8 cellular contexts compared by ENCODE assay signal in the genomic region with DNA sequence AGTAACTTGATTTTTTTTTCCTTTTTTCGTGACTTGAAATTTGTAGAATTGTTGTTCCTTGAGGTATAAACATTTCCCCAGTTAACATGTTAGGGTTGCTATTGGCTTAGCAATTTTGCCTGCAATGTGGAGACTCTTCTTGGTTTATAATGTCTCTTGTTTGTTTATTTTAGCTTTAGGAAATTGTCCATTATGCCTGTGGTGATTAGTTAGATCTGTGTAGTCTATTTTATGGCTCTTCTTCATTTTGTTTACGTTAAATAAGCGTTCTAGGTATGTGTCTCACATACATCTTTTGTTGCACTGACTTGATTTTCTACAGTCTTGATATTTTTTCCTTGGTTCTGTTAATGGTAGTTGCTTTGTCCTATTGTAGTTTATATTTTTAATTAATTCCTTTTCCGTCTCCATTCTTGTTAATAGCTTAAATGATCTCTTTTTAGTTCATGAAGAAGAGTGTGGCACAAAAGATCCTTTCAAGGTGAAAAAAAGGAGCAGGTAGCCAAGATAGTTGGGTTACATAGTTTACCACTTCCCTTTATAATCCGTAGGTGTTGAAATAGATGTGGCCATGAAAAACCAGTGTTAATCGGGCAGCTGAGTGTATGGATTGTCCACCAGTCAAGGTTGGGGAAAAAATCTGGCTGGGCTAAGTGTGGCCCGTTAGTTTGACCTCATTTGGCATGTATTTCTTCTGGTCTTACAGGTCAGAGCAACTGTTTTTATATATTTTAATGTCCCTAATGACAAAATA. TPM values are rescaled to one million over a fixed set of nuclear protein-coding genes. Genes with fewer than 3 reads are reported as not detected.
DNase-seq lines count a peak whose midpoint lies in the region; ATAC-seq, FAIRE-seq and TF ChIP-seq lines count a peak whose summit lies in the region.

No MANE protein-coding gene starts in this region.

- H3K9me3 ChIP-seq in HUES48 (ENCODE audit: control insufficient read depth, insufficient read depth, low read length) = no peaks in the 10 kb centered on the region
- no peaks in the 10 kb centered on the region for H3K9me3 ChIP-seq in ascending aorta
- H3K9me3 ChIP-seq in mucosa of stomach (ENCODE audit: control insufficient read depth, low read length) = no peaks in the 10 kb centered on the region

- no peak for ATAC-seq in HG03139 (IDR thresholded peaks at IDR 0.05; ENCODE audit: unreplicated experiment)

- H3K4me1 ChIP-seq in HUES48 (ENCODE audit: control insufficient read depth, insufficient read depth, low read length) (peaks cover 53% of the 10 kb centered on the region), ascending aorta (peaks cover 24 to 83% of the 10 kb centered on the region in 2 donors), mucosa of stomach (ENCODE audit: control insufficient read depth, insufficient read depth, low read length) (peaks cover 49% of the 10 kb centered on the region)

- intact Hi-C loops in CD14-positive monocyte (cut with micrococcal nuclease) (loop anchor here in 1 of 2 donors (10.0 kb wide), 1 partner anchor 175 kb away; no protein-coding TSS in a partner anchor), ascending aorta (cut with DNase I) (loop anchor here (1.0 to 5.0 kb wide), 2 partner anchors 12 to 48 kb away; partner anchors contain the start of genes IQGAP1 and ZNF774)

- H3K36me3 Mint-ChIP-seq in CD14-positive monocyte = peaks cover 28 to 53% of the 10 kb centered on the region in 2 donors

- no peak for TF ChIP-seq CTCF in CD14-positive monocyte (IDR thresholded peaks at IDR 0.05)
- TF ChIP-seq CTCF in ascending aorta (IDR thresholded peaks at IDR 0.05) = no peak

- peaks cover 0 to 2% (median 0%) of the 10 kb centered on the region in 3 donors for H3K27me3 Mint-ChIP-seq in CD14-positive monocyte (ENCODE audit: low read depth in 3 of 3)

- peak overlapping the region; percentile 13; the same call in 1 of the 2 replicates for H3K4me3 ChIP-seq in HUES48 (ENCODE audit: low read depth, low read length)
- peak overlapping the region; percentile 19 to 36 for H3K4me3 ChIP-seq in ascending aorta
- peak overlapping the region; percentile 21 for H3K4me3 ChIP-seq in mucosa of stomach (ENCODE audit: low read length)

- no peak for FAIRE-seq in urothelium cell line (lab: Jason Lieb, UNC)
- no peak for FAIRE-seq in RCC 7860 (lab: Jason Lieb, UNC)

- 0 out of 2 replicates have a peak overlapping the region, but pooled peaks have one; percentile 2 for H3K9ac ChIP-seq in HUES48 (ENCODE audit: low read depth, low read length)
- H3K9ac ChIP-seq in mucosa of stomach (ENCODE audit: low read length) = peak overlapping the region; percentile 59

- H3K27me3 ChIP-seq in HUES48 (ENCODE audit: control insufficient read depth, insufficient read depth, low read length) = no peaks in the 10 kb centered on the region
- no peaks in the 10 kb centered on the region for H3K27me3 ChIP-seq in ascending aorta
- no peaks in the 10 kb centered on the region for H3K27me3 ChIP-seq in mucosa of stomach (ENCODE audit: control insufficient read depth, insufficient read depth, low read length)

- peak overlapping the region; percentile 82 for H3K27ac ChIP-seq in HUES48 (ENCODE audit: low read depth, low read length)
- H3K27ac ChIP-seq in ascending aorta = peak overlapping the region; percentile 89 to 91

- peak overlapping the region; percentile 99 to 100 (median 99) for H3K27ac Mint-ChIP-seq in CD14-positive monocyte

- H3K9me3 Mint-ChIP-seq in CD14-positive monocyte = no peaks in the 10 kb centered on the region

- H3K4me3 Mint-ChIP-seq in CD14-positive monocyte = peak overlapping the region; percentile 66 to 86

- DNase-seq in CD14-positive monocyte (ENCODE audit: low spot score) (no peak), ascending aorta (ENCODE audit: low spot score in 2 of 2) (no peak), urothelium cell line (ENCODE audit: low spot score) (no peak), RCC 7860 (ENCODE audit: low spot score) (no peak), RPMI8226 (no peak)

- H3K36me3 ChIP-seq in HUES48 (ENCODE audit: control insufficient read depth, insufficient read depth, low read length) = no peaks in the 10 kb centered on the region
- H3K36me3 ChIP-seq in ascending aorta = no peaks in the 10 kb centered on the region
- H3K36me3 ChIP-seq in mucosa of stomach (ENCODE audit: control insufficient read depth, insufficient read depth, low read length) = no peaks in the 10 kb centered on the region

- H3K4me1 Mint-ChIP-seq in CD14-positive monocyte = peaks cover 70% of the 10 kb centered on the region

RNA-seq across cellular contexts. Expression of gene IQGAP1, which starts 12.1 kb away (rescaled TPM):
- polyA plus RNA-seq in CD14-positive monocyte = 100 to 1,000 TPM; 207 to 276 TPM
- total RNA-seq in ascending aorta = 99.1 TPM

RNA-seq across cellular contexts. Expression of gene ZNF774, which starts 48.1 kb away (rescaled TPM):
- polyA plus RNA-seq in CD14-positive monocyte = under 1 TPM in 1 of 2 donors, not detected in 1; 0.12 TPM
- total RNA-seq in ascending aorta = 0.21 TPM
